31 cellular contexts compared by ENCODE assay signal in the genomic region with DNA sequence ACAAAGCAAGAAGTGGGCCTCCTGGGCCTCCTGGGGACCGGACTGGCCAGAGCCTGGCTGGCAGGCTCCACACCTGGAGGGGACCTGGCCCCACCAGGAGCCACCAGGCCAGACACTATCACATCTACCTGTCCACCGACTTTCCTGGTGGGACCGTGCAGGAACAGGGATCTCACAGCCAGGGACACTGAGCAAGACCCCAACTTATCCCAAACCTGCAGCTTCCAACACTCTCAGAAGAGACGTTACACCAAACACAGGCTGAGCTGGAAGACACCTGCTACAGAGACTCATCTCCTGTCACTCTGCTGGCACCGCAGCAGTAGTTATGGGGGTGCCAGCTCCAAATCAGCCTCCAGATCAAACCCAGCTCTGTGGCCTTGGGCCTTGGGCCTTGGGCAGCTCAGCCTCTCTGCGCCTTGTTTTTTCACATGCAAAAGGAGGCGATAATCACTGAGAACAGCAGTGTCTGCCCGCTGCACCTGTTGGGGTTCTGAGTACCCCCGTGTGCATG.
"Had no signal": no experiment of that assay in that cellular context is flagged by ENCODE, and none has a peak within 500 bp of the region (broad histone marks: within the 10 kb centered on the region; RNA-seq: fewer than 3 reads in every experiment).

No MANE protein-coding gene starts in this region.

- ATAC-seq: foreskin keratinocyte; heart right ventricle; left lung; mucosa of descending colon; natural killer cell treated with Interleukin-12 subunit alpha and Interleukin-12 subunit beta and Interleukin-15 and Interleukin-18, amount 100 ng/mL, for 72 hours; sciatic nerve; stimulated activated naive CD8-positive, alpha-beta T cell treated with anti-CD3 and anti-CD28 coated beads, Interleukin-15, Interleukin-2, amounts not matched to agents 100 U/mL and 50 U/mL, for 24 hours; T-helper 17 cell had no signal

- H3K4me1 Mint-ChIP-seq: activated CD4-positive, alpha-beta memory T cell treated with anti-CD3 and anti-CD28 coated beads, Interleukin-2, amount 10 ng/mL, durations not matched to agents 7 days and 5 days; activated CD4-positive, alpha-beta T cell treated with anti-CD3 and anti-CD28 coated beads, Interleukin-2, amount 10 ng/mL, durations not matched to agents 7 days and 5 days; activated naive CD4-positive, alpha-beta T cell treated with anti-CD3 and anti-CD28 coated beads, Interleukin-2, amount 10 ng/mL, durations not matched to agents 7 days and 5 days; activated naive CD8-positive, alpha-beta T cell treated with anti-CD3 and anti-CD28 coated beads, Interleukin-2, amount 10 ng/mL, durations not matched to agents 7 days and 5 days had no signal

- H3K9me3 ChIP-seq: left lung, mucosa of descending colon, neutrophil, ovary, thoracic aorta had no signal

- H3K4me3 ChIP-seq: esophagus muscularis mucosa, heart right ventricle, left lung, lung, mucosa of descending colon, ovary, skin epidermis, thoracic aorta had no signal

- H3K36me3 ChIP-seq: esophagus muscularis mucosa, heart right ventricle, left lung, neutrophil, ovary, thoracic aorta, WERI-Rb-1 had no signal

- H3K9me3 Mint-ChIP-seq: activated CD4-positive, alpha-beta memory T cell treated with anti-CD3 and anti-CD28 coated beads, Interleukin-2, amount 10 ng/mL, durations not matched to agents 7 days and 5 days; activated naive CD8-positive, alpha-beta T cell treated with anti-CD3 and anti-CD28 coated beads, Interleukin-2, amount 10 ng/mL, durations not matched to agents 7 days and 5 days; activated T-cell treated with anti-CD3 and anti-CD28 coated beads, Interleukin-2, amount 50 U/mL, for 24 hours; central memory CD8-positive, alpha-beta T cell; dendritic cell treated with granulocyte-macrophage colony-stimulating factor and Interleukin-4, amounts not matched to agents 40 ng/mL and 50 ng/mL, for 4 days; natural killer cell treated with Interleukin-12 subunit alpha and Interleukin-12 subunit beta and Interleukin-15 and Interleukin-18, amount 100 ng/mL, for 72 hours had no signal

- H3K4me3 Mint-ChIP-seq: activated CD4-positive, alpha-beta memory T cell treated with anti-CD3 and anti-CD28 coated beads, Interleukin-2, amount 10 ng/mL, durations not matched to agents 7 days and 5 days; activated CD4-positive, alpha-beta T cell treated with anti-CD3 and anti-CD28 coated beads, Interleukin-2, amount 10 ng/mL, durations not matched to agents 7 days and 5 days; activated naive CD4-positive, alpha-beta T cell treated with anti-CD3 and anti-CD28 coated beads, Interleukin-2, amount 10 ng/mL, durations not matched to agents 7 days and 5 days; activated naive CD8-positive, alpha-beta T cell treated with anti-CD3 and anti-CD28 coated beads, Interleukin-2, amount 10 ng/mL, durations not matched to agents 7 days and 5 days; activated T-cell treated with anti-CD3 and anti-CD28 coated beads, Interleukin-2, amount 50 U/mL, for 24 hours; central memory CD8-positive, alpha-beta T cell; dendritic cell treated with granulocyte-macrophage colony-stimulating factor and Interleukin-4, amounts not matched to agents 40 ng/mL and 50 ng/mL, for 4 days; endodermal cell; natural killer cell treated with Interleukin-12 subunit alpha and Interleukin-12 subunit beta and Interleukin-15 and Interleukin-18, amount 100 ng/mL, for 72 hours; T-helper 17 cell had no signal

- H3K4me1 ChIP-seq: esophagus muscularis mucosa, foreskin keratinocyte, heart right ventricle, left lung had no signal

- H3K27me3 Mint-ChIP-seq: activated CD4-positive, alpha-beta memory T cell treated with anti-CD3 and anti-CD28 coated beads, Interleukin-2, amount 10 ng/mL, durations not matched to agents 7 days and 5 days had no signal

- H3K36me3 Mint-ChIP-seq: activated naive CD4-positive, alpha-beta T cell treated with anti-CD3 and anti-CD28 coated beads, Interleukin-2, amount 10 ng/mL, durations not matched to agents 7 days and 5 days; activated naive CD8-positive, alpha-beta T cell treated with anti-CD3 and anti-CD28 coated beads, Interleukin-2, amount 10 ng/mL, durations not matched to agents 7 days and 5 days; natural killer cell treated with Interleukin-12 subunit alpha and Interleukin-12 subunit beta and Interleukin-15 and Interleukin-18, amount 100 ng/mL, for 72 hours had no signal

- DNase-seq: activated CD4-positive, alpha-beta memory T cell treated with anti-CD3 and anti-CD28 coated beads, Interleukin-2, amount 10 ng/mL, durations not matched to agents 7 days and 5 days; activated CD4-positive, alpha-beta T cell treated with anti-CD3 and anti-CD28 coated beads, Interleukin-2, amount 10 ng/mL, durations not matched to agents 7 days and 5 days; activated CD4-positive, CD25-positive, alpha-beta regulatory T cell treated with anti-CD3 and anti-CD28 coated beads, Interleukin-2, amount 50 U/mL, for 72 hours; activated CD8-positive, alpha-beta memory T cell treated with anti-CD3 and anti-CD28 coated beads, Interleukin-2, amount 50 U/mL, for 48 hours; activated gamma-delta T cell; activated naive CD4-positive, alpha-beta T cell treated with anti-CD3 and anti-CD28 coated beads, Interleukin-2, amount 10 ng/mL, durations not matched to agents 7 days and 5 days; activated naive CD8-positive, alpha-beta T cell treated with anti-CD3 and anti-CD28 coated beads, Interleukin-2, amount 10 ng/mL, durations not matched to agents 7 days and 5 days; activated T-cell treated with anti-CD3 and anti-CD28 coated beads, Interleukin-2, amount 50 U/mL, for 24 hours; amniotic stem cell; foreskin keratinocyte; heart right ventricle; ovary; stimulated activated CD4-positive, alpha-beta T cell treated with anti-CD3 and anti-CD28 coated beads, Interleukin-12 subunit alpha, Interleukin-12 subunit beta, amount 100 ng/mL, for 4 hours; stimulated activated CD4-positive, alpha-beta T cell treated with anti-CD3 and anti-CD28 coated beads, Interleukin-4, amount 100 ng/mL, for 1 hour; stimulated activated naive CD8-positive, alpha-beta T cell treated with anti-CD3 and anti-CD28 coated beads, Interleukin-15, Interleukin-2, amounts not matched to agents 100 U/mL and 50 U/mL, for 24 hours; T-helper 17 cell; T1000; WERI-Rb-1 had no signal

- H3K27me3 ChIP-seq: foreskin keratinocyte, ovary had no signal

- H3K27ac Mint-ChIP-seq: activated CD4-positive, alpha-beta memory T cell treated with anti-CD3 and anti-CD28 coated beads, Interleukin-2, amount 10 ng/mL, durations not matched to agents 7 days and 5 days; activated CD4-positive, alpha-beta T cell treated with anti-CD3 and anti-CD28 coated beads, Interleukin-2, amount 10 ng/mL, durations not matched to agents 7 days and 5 days; activated naive CD4-positive, alpha-beta T cell treated with anti-CD3 and anti-CD28 coated beads, Interleukin-2, amount 10 ng/mL, durations not matched to agents 7 days and 5 days; activated naive CD8-positive, alpha-beta T cell treated with anti-CD3 and anti-CD28 coated beads, Interleukin-2, amount 10 ng/mL, durations not matched to agents 7 days and 5 days; activated T-cell treated with anti-CD3 and anti-CD28 coated beads, Interleukin-2, amount 50 U/mL, for 24 hours; dendritic cell treated with granulocyte-macrophage colony-stimulating factor and Interleukin-4, amounts not matched to agents 40 ng/mL and 50 ng/mL, for 4 days; endodermal cell; natural killer cell treated with Interleukin-12 subunit alpha and Interleukin-12 subunit beta and Interleukin-15 and Interleukin-18, amount 100 ng/mL, for 72 hours; progenitor cell of endocrine pancreas; T-helper 17 cell had no signal

- H3K27ac ChIP-seq: esophagus muscularis mucosa, foreskin keratinocyte, heart right ventricle, left lung, neutrophil, ovary, skin epidermis, thoracic aorta, WERI-Rb-1 had no signal
